20 cellular contexts compared by ENCODE assay signal in the genomic region with DNA sequence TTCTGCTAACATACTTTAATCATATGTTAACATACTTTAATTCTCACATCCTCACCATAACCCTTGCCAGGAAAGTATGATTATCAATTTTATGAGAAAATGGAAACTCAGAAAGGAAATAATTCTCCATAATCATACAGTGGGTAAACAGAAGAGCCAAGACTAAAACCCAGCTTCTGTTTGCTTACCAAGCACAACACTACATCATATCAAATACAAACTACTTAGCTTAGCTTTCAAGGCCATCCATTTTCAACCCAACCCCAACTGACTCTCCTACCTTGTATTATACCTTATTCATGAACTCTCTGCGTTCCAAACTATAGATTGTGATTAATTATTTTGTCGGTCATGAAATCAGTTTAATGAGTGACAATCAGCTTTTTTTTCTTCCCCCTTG.
"Had no signal": no experiment of that assay in that cellular context is flagged by ENCODE, and none has a peak within 500 bp of the region (broad histone marks: within the 10 kb centered on the region; RNA-seq: fewer than 3 reads in every experiment).

No MANE protein-coding gene starts in this region.

- H3K9me3 ChIP-seq: prostate gland, right atrium auricular region, stomach had no signal

- H3K27ac ChIP-seq: cardiac muscle cell, foreskin keratinocyte, hepatocyte, prostate gland, right atrium auricular region, stomach had no signal

- H3K4me3 ChIP-seq: cardiac muscle cell, hepatocyte, lung, prostate gland, right atrium auricular region, stomach had no signal

- ATAC-seq: activated naive CD4-positive, alpha-beta T cell treated with anti-CD3 and anti-CD28 coated beads, Interleukin-2, amount 50 U/mL, for 72 hours; activated T-cell treated with anti-CD3 and anti-CD28 coated beads, Interleukin-2, amount 50 U/mL, for 72 hours; foreskin keratinocyte; left lobe of liver had no signal

- H3K27me3 ChIP-seq: cardiac muscle cell, foreskin keratinocyte, hepatocyte, right atrium auricular region, stomach had no signal

- H3K36me3 ChIP-seq: cardiac muscle cell, prostate gland, right atrium auricular region, stomach had no signal

- H3K27ac Mint-ChIP-seq: activated naive CD4-positive, alpha-beta T cell treated with anti-CD3 and anti-CD28 coated beads, Interleukin-2, amount 50 U/mL, for 72 hours; activated T-cell treated with anti-CD3 and anti-CD28 coated beads, Interleukin-2, amount 50 U/mL, for 72 hours; mesothelial cell of epicardium had no signal

- DNase-seq: activated CD4-positive, alpha-beta T cell treated with anti-CD3 and anti-CD28 coated beads, Interleukin-2, amount 50 U/mL, for 4 hours; activated effector memory CD4-positive, alpha-beta T cell treated with anti-CD3 and anti-CD28 coated beads, Interleukin-2, amount 50 U/mL, for 16 hours; activated T-cell treated with anti-CD3 and anti-CD28 coated beads, Interleukin-2, amount 50 U/mL, for 72 hours; amniotic stem cell; foreskin keratinocyte; islet precursor cell; stimulated activated CD4-positive, alpha-beta T cell treated with anti-CD3 and anti-CD28 coated beads, Interleukin-12 subunit alpha, Interleukin-12 subunit beta, amount 100 ng/mL, for 4 hours; stimulated activated CD4-positive, alpha-beta T cell treated with anti-CD3 and anti-CD28 coated beads, Interleukin-2, amount 100 ng/mL, for 24 hours; stomach; T-helper 2 cell; trophoblast cell had no signal

- H3K4me1 ChIP-seq: prostate gland had no signal

- H3K9me3 Mint-ChIP-seq: mesothelial cell of epicardium had no signal

- H3K4me3 Mint-ChIP-seq: activated T-cell treated with anti-CD3 and anti-CD28 coated beads, Interleukin-2, amount 50 U/mL, for 72 hours; mesothelial cell of epicardium; neural crest cell had no signal
